ENCODE assay signal across 1 cellular context in genomic region chr15:85330941-85331588, GRCh38.
A peak's percentile ranks its signal among the peaks of the same experiment; 100 is the strongest.
TF ChIP-seq lines count a peak whose summit lies in the region.

No MANE protein-coding gene starts in this region.

TF ChIP-seq in H1, 55 proteins besides CTCF, POLR2A, EP300 and RAD21:
- TF ChIP-seq JUND (IDR thresholded peaks at IDR 0.05; ENCODE audit: low read length), result 0 out of 2 replicates have a peak, but pooled peaks have one; percentile 17
- TF ChIP-seq CBX8 (IDR thresholded peaks at IDR 0.05; ENCODE audit: borderline replicate concordance, low read depth, low read length), result no peak
- peak; percentile 53; the same call in 1 of the 2 replicates for TF ChIP-seq GABPA (IDR thresholded peaks at IDR 0.05; ENCODE audit: borderline replicate concordance, insufficient read depth, low read length)
